In genomic region chr20:24981750-24982149, GRCh38 we compare ENCODE assay signal across 12 cellular contexts. TPM values are rescaled to one million over a fixed set of nuclear protein-coding genes. Genes with fewer than 3 reads are reported as not detected.
DNase-seq lines count a peak whose midpoint lies in the region; ATAC-seq and TF ChIP-seq lines count a peak whose summit lies in the region.
"Had no signal": no experiment of that assay in that cellular context is flagged by ENCODE, and none has a peak within 500 bp of the region (broad histone marks: within the 10 kb centered on the region; RNA-seq: fewer than 3 reads in every experiment).

No MANE protein-coding gene starts in this region.

- DNase-seq in HL-60 (ENCODE audit: low read depth in 1 of 2, low spot score in 1 of 2) (peak in 1 of 2 experiments; percentile 91), right atrium auricular region (ENCODE audit: low spot score) (peak; percentile 67), spleen (peak; percentile 88), 8988T (no peak)
- DNase-seq in activated T-cell treated with anti-CD3 and anti-CD28 coated beads, Interleukin-2, amount 50 U/mL, for 72 hours, result no peak

- peak overlapping the region in 1 of 2 donors; percentile 21 for H3K4me3 Mint-ChIP-seq in activated T-cell treated with anti-CD3 and anti-CD28 coated beads, Interleukin-2, amount 50 U/mL, for 72 hours

- peaks cover 1 to 2% of the 10 kb centered on the region in 2 donors for H3K9me3 Mint-ChIP-seq in activated T-cell treated with anti-CD3 and anti-CD28 coated beads, Interleukin-2, amount 50 U/mL, for 72 hours

- intact Hi-C loops in spleen (cut with DNase I; ENCODE audit: low total_unique reads), result no loop called here

- no peak for TF ChIP-seq CTCF in HL-60 (IDR thresholded peaks at IDR 0.05; ENCODE audit: insufficient read depth, low read length)
- TF ChIP-seq CTCF in right atrium auricular region (IDR thresholded peaks at IDR 0.05), result no peak
- no peak for TF ChIP-seq CTCF in spleen (IDR thresholded peaks at IDR 0.05 in 8 of 11, conservative IDR thresholded peaks at IDR 0.05 in 3 of 11)

- H3K27ac Mint-ChIP-seq in activated T-cell treated with anti-CD3 and anti-CD28 coated beads, Interleukin-2, amount 50 U/mL, for 72 hours, result peak overlapping the region; percentile 70

- 39 to 63% (median 59%) methylated on average over 3 of the region's 3 CpGs for WGBS in spleen, 5 donors

- H3K36me3 Mint-ChIP-seq in activated T-cell treated with anti-CD3 and anti-CD28 coated beads, Interleukin-2, amount 50 U/mL, for 72 hours (ENCODE audit: insufficient read depth in 2 of 2), result peaks cover 24 to 47% of the 10 kb centered on the region in 2 donors

- peaks cover 43% of the 10 kb centered on the region for H3K4me1 Mint-ChIP-seq in activated T-cell treated with anti-CD3 and anti-CD28 coated beads, Interleukin-2, amount 50 U/mL, for 72 hours (ENCODE audit: low read depth)

- TF ChIP-seq POLR2A in spleen (IDR thresholded peaks at IDR 0.05), result no peak

- no peaks in the 10 kb centered on the region for H3K27me3 ChIP-seq in HL-60 (ENCODE audit: insufficient read depth, poor library complexity, severe bottlenecking)
- no peaks in the 10 kb centered on the region for H3K27me3 ChIP-seq in right atrium auricular region
- no peaks in the 10 kb centered on the region for H3K27me3 ChIP-seq in spleen (replicated peaks in 1 of 7)

- H3K9me3 ChIP-seq in right atrium auricular region (no peaks in the 10 kb centered on the region), spleen (peaks cover 0 to 5% (median 3%) of the 10 kb centered on the region in 8 donors)
- H3K9me3 ChIP-seq: prostate gland had no signal

- H3K36me3 ChIP-seq in right atrium auricular region, result peaks cover 18% of the 10 kb centered on the region
- peaks cover 0 to 74% (median 35%) of the 10 kb centered on the region in 6 donors for H3K36me3 ChIP-seq in spleen
- H3K36me3 ChIP-seq: prostate gland had no signal

- peak in 1 of 2 donors; percentile 61 for ATAC-seq in activated T-cell treated with anti-CD3 and anti-CD28 coated beads, Interleukin-2, amount 50 U/mL, for 72 hours (replicated peaks in 1 of 2)
- ATAC-seq in GM18858 (IDR thresholded peaks at IDR 0.05; ENCODE audit: unreplicated experiment) (no peak), HG02970 (IDR thresholded peaks at IDR 0.05; ENCODE audit: low FRiP score, unreplicated experiment) (no peak)

- H3K4me1 ChIP-seq in right atrium auricular region (peaks cover 0 to 20% of the 10 kb centered on the region in 2 donors), spleen (peaks cover 0 to 80% (median 37%) of the 10 kb centered on the region in 6 donors)
- H3K4me1 ChIP-seq: HAP-1, prostate gland had no signal

- H3K4me3 ChIP-seq in HL-60 (replicated peaks; ENCODE audit: insufficient read depth, low read length) (no peak overlapping the region), right atrium auricular region (no peak overlapping the region), spleen (peak overlapping the region in 1 of 8 donors; percentile 33)
- H3K4me3 ChIP-seq: HAP-1, prostate gland had no signal

- peak overlapping the region; percentile 75 for H3K27ac ChIP-seq in HL-60 (replicated peaks)
- H3K27ac ChIP-seq in right atrium auricular region, result no peak overlapping the region
- H3K27ac ChIP-seq in spleen, result peak overlapping the region in 6 of 8 donors; percentile 45 to 97 (median 78)
- H3K27ac ChIP-seq: C4-2B, prostate gland, VCaP had no signal

- no peaks in the 10 kb centered on the region for H3K27me3 Mint-ChIP-seq in activated T-cell treated with anti-CD3 and anti-CD28 coated beads, Interleukin-2, amount 50 U/mL, for 72 hours (ENCODE audit: low read depth)

RNA-seq across cellular contexts. Expression of gene APMAP, which starts 10.8 kb away (rescaled TPM):
- 10 to 100 TPM; 65.2 to 70.2 TPM for total RNA-seq in activated T-cell treated with anti-CD3 and anti-CD28 coated beads, Interleukin-2, amount 50 U/mL, for 72 hours
- total RNA-seq in right atrium auricular region (10 to 100 TPM; 30.3 to 30.5 TPM), spleen (100 to 1,000 TPM in 1 of 7 donors, 10 to 100 TPM in 6; 57.9 to 104 (median 78.8) TPM)
- polyA plus RNA-seq in spleen, result 10 to 100 TPM; 26.5 to 36.0 (median 31.5) TPM

RNA-seq across cellular contexts. Expression of gene CST7, which starts 32.7 kb away (rescaled TPM):
- total RNA-seq in activated T-cell treated with anti-CD3 and anti-CD28 coated beads, Interleukin-2, amount 50 U/mL, for 72 hours, result 100 to 1,000 TPM; 136 to 174 TPM
- total RNA-seq in right atrium auricular region (1 to 10 TPM; 2.7 to 3.2 TPM), spleen (100 to 1,000 TPM in 3 of 7 donors, 10 to 100 TPM in 4; 51.4 to 298 (median 95.5) TPM)
- 10 to 100 TPM; 23.1 to 51.6 (median 37.2) TPM for polyA plus RNA-seq in spleen
- total RNA-seq: dermis microvascular lymphatic vessel endothelial cell had no signal

Comparison
In these comparisons a context has a peak if more than half of its experiments do, and no peak if none do; other contexts are left out.
1. DNase-seq: peak in right atrium auricular region (single experiment) and spleen (single experiment); none in activated T-cell treated with anti-CD3 and anti-CD28 coated beads, Interleukin-2, amount 50 U/mL, for 72 hours (0 of 2) and 8988T (single experiment).
2. H3K27ac ChIP-seq: peak in HL-60 (single experiment) and spleen (6 of 8); none in right atrium auricular region (0 of 2).
3. RNA of gene CST7, which starts 32.7 kb away (total RNA-seq): 136 to 174 TPM in activated T-cell treated with anti-CD3 and anti-CD28 coated beads, Interleukin-2, amount 50 U/mL, for 72 hours and 51.4 to 298 TPM in spleen; 2.7 to 3.2 TPM in right atrium auricular region; every median in the first group is over 10 times any median in the second.